In the genomic region with DNA sequence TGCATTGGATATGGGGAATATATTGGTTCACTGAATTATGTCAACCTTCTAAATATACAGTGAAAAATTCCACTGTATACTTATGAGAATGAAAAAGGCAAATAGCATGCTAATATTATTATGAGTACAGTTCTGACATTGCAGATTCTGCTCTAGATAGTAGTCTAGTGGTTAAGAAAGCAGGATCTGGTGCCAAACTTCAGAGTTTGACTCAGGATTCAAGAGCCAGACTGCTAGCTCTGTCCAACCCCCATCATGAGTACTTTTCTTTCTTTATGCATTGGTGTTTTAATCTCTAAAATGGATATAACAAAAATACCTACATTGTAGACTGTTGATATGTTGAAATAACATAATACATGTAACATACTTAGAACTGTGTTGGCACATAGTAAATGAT, we compare ENCODE assay signal across 14 cellular contexts. TPM values are rescaled to one million over a fixed set of nuclear protein-coding genes. Genes with fewer than 3 reads are reported as not detected.
DNase-seq lines count a peak whose midpoint lies in the region; ATAC-seq and TF ChIP-seq lines count a peak whose summit lies in the region.
"Had no signal": no experiment of that assay in that cellular context is flagged by ENCODE, and none has a peak within 500 bp of the region (broad histone marks: within the 10 kb centered on the region; RNA-seq: fewer than 3 reads in every experiment).

No MANE protein-coding gene starts in this region.

- TF ChIP-seq CTCF in nephron (IDR thresholded peaks at IDR 0.05; ENCODE audit: unreplicated experiment in 3 of 3) (no peak), glutamatergic neuron (IDR thresholded peaks at IDR 0.05; ENCODE audit: partially characterized antibody, unreplicated experiment) (no peak)
- no peak for TF ChIP-seq CTCF in CD4-positive, alpha-beta T cell (IDR thresholded peaks at IDR 0.05)

- CTCF ChIA-PET in CD4-positive, alpha-beta T cell (lab: Charles Lee) = no interaction called here

- intact Hi-C loops in CD4-positive, alpha-beta T cell (cut with DNase I, micrococcal nuclease) = no loop called here

- no peak overlapping the region for H3K27ac ChIP-seq in CD4-positive, alpha-beta T cell (ENCODE audit: low read depth, low read length)
- H3K27ac ChIP-seq: C4-2B, epithelial cell of prostate had no signal

- no peak for ATAC-seq in CD4-positive, alpha-beta T cell (ENCODE audit: poor library complexity)
- ATAC-seq: Panc1 had no signal

- H3K9me3 Mint-ChIP-seq in nephron = peaks cover 20% of the 10 kb centered on the region
- H3K9me3 Mint-ChIP-seq in glutamatergic neuron (ENCODE audit: unreplicated experiment) = no peaks in the 10 kb centered on the region
- H3K9me3 Mint-ChIP-seq in CD4-positive, alpha-beta T cell = peaks cover 6% of the 10 kb centered on the region

- H3K27me3 Mint-ChIP-seq in nephron (ENCODE audit: low read depth) (no peaks in the 10 kb centered on the region), glutamatergic neuron (ENCODE audit: unreplicated experiment) (no peaks in the 10 kb centered on the region)
- H3K27me3 Mint-ChIP-seq in CD4-positive, alpha-beta T cell = no peaks in the 10 kb centered on the region

- POLR2A ChIA-PET in CD4-positive, alpha-beta T cell (lab: Charles Lee) = no interaction called here

- no peaks in the 10 kb centered on the region for H3K27me3 ChIP-seq in CD4-positive, alpha-beta T cell (ENCODE audit: control insufficient read depth, insufficient read depth, low read length)

- H3K27ac Mint-ChIP-seq in nephron (peak overlapping the region; percentile 53 to 95 (median 84)), glutamatergic neuron (ENCODE audit: unreplicated experiment) (no peak overlapping the region)
- no peak overlapping the region for H3K27ac Mint-ChIP-seq in CD4-positive, alpha-beta T cell

- DNase-seq in AG08395 (ENCODE audit: low spot score) (peak; percentile 51), RPMI7951 (ENCODE audit: low read depth) (peak; percentile 70), fibroblast of gingiva (ENCODE audit: low read depth) (peak; percentile 68), COLO829 (ENCODE audit: low spot score) (no peak), glutamatergic neuron (no peak)
- no peak for DNase-seq in activated effector memory CD4-positive, alpha-beta T cell treated with Interleukin-2 at 50 U/mL for 16 hours
- no peak for DNase-seq in CD4-positive, alpha-beta T cell
- DNase-seq: activated CD4-positive, alpha-beta T cell treated with anti-CD3 and anti-CD28 coated beads for 1 hour; activated naive CD4-positive, alpha-beta T cell treated with anti-CD3 and anti-CD28 coated beads, Interleukin-2, amount 50 U/mL, for 16 hours; NCI-H2029 treated with DMSO at 0.1 percent for 48 hours had no signal

- H3K36me3 Mint-ChIP-seq in nephron (ENCODE audit: low read depth) = no peaks in the 10 kb centered on the region
- no peaks in the 10 kb centered on the region for H3K36me3 Mint-ChIP-seq in glutamatergic neuron (ENCODE audit: unreplicated experiment)
- H3K36me3 Mint-ChIP-seq in CD4-positive, alpha-beta T cell (ENCODE audit: low read depth) = no peaks in the 10 kb centered on the region

- H3K4me3 Mint-ChIP-seq in nephron = no peak overlapping the region
- H3K4me3 Mint-ChIP-seq in glutamatergic neuron (ENCODE audit: unreplicated experiment) = no peak overlapping the region
- H3K4me3 Mint-ChIP-seq in CD4-positive, alpha-beta T cell = no peak overlapping the region

- H3K4me1 Mint-ChIP-seq in nephron (peaks cover 23% of the 10 kb centered on the region), glutamatergic neuron (ENCODE audit: low read depth, unreplicated experiment) (no peaks in the 10 kb centered on the region)
- H3K4me1 Mint-ChIP-seq in CD4-positive, alpha-beta T cell (ENCODE audit: low read depth) = no peaks in the 10 kb centered on the region

- no peaks in the 10 kb centered on the region for H3K9me3 ChIP-seq in CD4-positive, alpha-beta T cell (ENCODE audit: control insufficient read depth, low read length)

RNA-seq across cellular contexts. Expression of a gene that starts 57.3 kb away (rescaled TPM):
- total RNA-seq in RPMI7951 (2014; rRNA removed; shearing (Covaris generic)) = 3.8 and 7.3 TPM in 2 replicates
- total RNA-seq in glutamatergic neuron (ENCODE audit: unreplicated experiment) = not detected
- total RNA-seq in CD4-positive, alpha-beta T cell = not detected

Comparison
In these comparisons a context has a peak if more than half of its experiments do, and no peak if none do; other contexts are left out.
1. DNase-seq: peak in AG08395 (single experiment), RPMI7951 (single experiment) and fibroblast of gingiva (single experiment); none in COLO829 (single experiment), glutamatergic neuron (single experiment), activated effector memory CD4-positive, alpha-beta T cell treated with Interleukin-2 at 50 U/mL for 16 hours (single experiment) and CD4-positive, alpha-beta T cell (0 of 10).
2. H3K27ac Mint-ChIP-seq: peak in nephron (3 of 3); none in glutamatergic neuron (single experiment) and CD4-positive, alpha-beta T cell (single experiment).